21 cellular contexts compared by ENCODE assay signal in genomic region chr11:128645968-128646367, GRCh38.
"Had no signal": no experiment of that assay in that cellular context is flagged by ENCODE, and none has a peak within 500 bp of the region (broad histone marks: within the 10 kb centered on the region; RNA-seq: fewer than 3 reads in every experiment).

No MANE protein-coding gene starts in this region.

- H3K27me3 ChIP-seq: sigmoid colon, stomach, transverse colon had no signal

- H3K27ac ChIP-seq: heart left ventricle, sigmoid colon, skin epidermis, stomach, thoracic aorta, transverse colon had no signal

- ATAC-seq: mucosa of descending colon; natural killer cell; stimulated activated naive B cell treated with anti-CD40 and anti-IgM and Interleukin-4, amounts not matched to agents 10 μg/mL and 1 μg/mL and 100 μg/mL, for 72 hours had no signal

- H3K4me3 Mint-ChIP-seq: dendritic cell treated with granulocyte-macrophage colony-stimulating factor and Interleukin-4, amounts not matched to agents 40 ng/mL and 50 ng/mL, for 4 days; natural killer cell; neural crest cell; stimulated activated naive B cell treated with anti-CD40 and anti-IgM and Interleukin-4, amounts not matched to agents 10 μg/mL and 1 μg/mL and 100 μg/mL, for 72 hours had no signal

- H3K9me3 Mint-ChIP-seq: dendritic cell treated with granulocyte-macrophage colony-stimulating factor and Interleukin-4, amounts not matched to agents 40 ng/mL and 50 ng/mL, for 4 days; natural killer cell had no signal

- H3K4me1 Mint-ChIP-seq: neural crest cell had no signal

- H3K36me3 Mint-ChIP-seq: natural killer cell; stimulated activated naive B cell treated with anti-CD40 and anti-IgM and Interleukin-4, amounts not matched to agents 10 μg/mL and 1 μg/mL and 100 μg/mL, for 72 hours had no signal

- H3K9me3 ChIP-seq: mucosa of descending colon, sigmoid colon, thoracic aorta, transverse colon had no signal

- H3K4me3 ChIP-seq: heart left ventricle, mucosa of descending colon, sigmoid colon, skin epidermis, stomach, thoracic aorta, transverse colon had no signal

- DNase-seq: heart left ventricle; hippocampal formation; kidney glomerular epithelial cell; mesendoderm; mucosa of descending colon; natural killer cell; posterior cingulate gyrus; sigmoid colon; stimulated activated CD4-positive, alpha-beta T cell treated with anti-CD3 and anti-CD28 coated beads, Interleukin-2, amount 100 ng/mL, for 24 hours; stimulated activated CD4-positive, alpha-beta T cell treated with anti-CD3 and anti-CD28 coated beads, Interleukin-4, amount 100 ng/mL, for 4 hours; stimulated activated naive B cell treated with anti-CD40 and anti-IgM and Interleukin-4, amounts not matched to agents 10 μg/mL and 1 μg/mL and 100 μg/mL, for 72 hours; stomach; substantia nigra; transverse colon had no signal

- H3K4me1 ChIP-seq: sigmoid colon, stomach, transverse colon had no signal

- H3K27me3 Mint-ChIP-seq: dendritic cell treated with granulocyte-macrophage colony-stimulating factor and Interleukin-4, amounts not matched to agents 40 ng/mL and 50 ng/mL, for 4 days; stimulated activated naive B cell treated with anti-CD40 and anti-IgM and Interleukin-4, amounts not matched to agents 10 μg/mL and 1 μg/mL and 100 μg/mL, for 72 hours had no signal

- H3K36me3 ChIP-seq: heart left ventricle, sigmoid colon, stomach, thoracic aorta, transverse colon had no signal

- FAIRE-seq: colon, frontal cortex, islet of Langerhans had no signal

- H3K27ac Mint-ChIP-seq: dendritic cell treated with granulocyte-macrophage colony-stimulating factor and Interleukin-4, amounts not matched to agents 40 ng/mL and 50 ng/mL, for 4 days; natural killer cell; stimulated activated naive B cell treated with anti-CD40 and anti-IgM and Interleukin-4, amounts not matched to agents 10 μg/mL and 1 μg/mL and 100 μg/mL, for 72 hours had no signal
